8 cellular contexts compared by ENCODE assay signal in genomic region chr5:65624025-65624569, GRCh38. TPM values are rescaled to one million over a fixed set of nuclear protein-coding genes. Genes with fewer than 3 reads are reported as not detected.
DNase-seq lines count a peak whose midpoint lies in the region; ATAC-seq and TF ChIP-seq lines count a peak whose summit lies in the region.

Gene TRIM23 (minus strand): TSS chr5:65624333. CDS start chr5:65624274, 59 bp downstream.

- peak within 1 kb of the TSS; percentile 56 for H3K4me2 ChIP-seq in parathyroid adenoma (ENCODE audit: low read length)

- H3K27ac ChIP-seq in parathyroid adenoma (peak within 1 kb of the TSS; percentile 94), tibial artery (peak within 1 kb of the TSS; percentile 88 to 93)

- H3K36me3 Mint-ChIP-seq in activated naive CD8-positive, alpha-beta T cell: peaks cover 5% of the 10 kb centered on the region

- peak within 1 kb of the TSS; percentile 96 for H2AFZ ChIP-seq in parathyroid adenoma

- H3K27me3 ChIP-seq in parathyroid adenoma (ENCODE audit: control insufficient read depth, insufficient read depth, low read length) (no peaks in the 10 kb centered on the region), tibial artery (no peaks in the 10 kb centered on the region)

- no peaks in the 10 kb centered on the region for H3K9me3 Mint-ChIP-seq in activated naive CD8-positive, alpha-beta T cell (ENCODE audit: low read depth)

- no peaks in the 10 kb centered on the region for H3K36me3 ChIP-seq in parathyroid adenoma (ENCODE audit: control insufficient read depth, insufficient read depth, low read length)
- no peaks in the 10 kb centered on the region for H3K36me3 ChIP-seq in tibial artery

- ATAC-seq in HG02642 (IDR thresholded peaks at IDR 0.05; ENCODE audit: poor library complexity, unreplicated experiment) (peak; percentile 97), Right ventricle myocardium superior (ENCODE audit: poor library complexity) (peak; percentile 98)

- peak within 1 kb of the TSS; percentile 90 for H3K4me3 ChIP-seq in GM12864 (ENCODE audit: low read depth, low read length)
- peak within 1 kb of the TSS; percentile 88 for H3K4me3 ChIP-seq in parathyroid adenoma (ENCODE audit: low read depth, low read length)
- peak within 1 kb of the TSS; percentile 85 to 89 for H3K4me3 ChIP-seq in tibial artery

- H3K9me3 ChIP-seq in parathyroid adenoma (ENCODE audit: control insufficient read depth, low read length) (no peaks in the 10 kb centered on the region), tibial artery (no peaks in the 10 kb centered on the region)

- peak within 1 kb of the TSS; percentile 78 for H3K9ac ChIP-seq in parathyroid adenoma

- H3K4me3 Mint-ChIP-seq in activated naive CD8-positive, alpha-beta T cell: peak within 1 kb of the TSS; percentile 99

- DNase-seq in GM12864 (ENCODE audit: low read depth): peak; percentile 80
- DNase-seq in NCI-H1105 (lab: John Stamatoyannopoulos, UW): peak; percentile 78
- DNase-seq in SKM-1 (lab: John Stamatoyannopoulos, UW; ENCODE audit: unreplicated experiment): peak; percentile 83
- peak; percentile 95 for DNase-seq in Right ventricle myocardium superior
- peak; percentile 93 to 94 for DNase-seq in tibial artery

- H3K79me2 ChIP-seq in parathyroid adenoma: peaks cover 36% of the 10 kb centered on the region

- peaks cover 53% of the 10 kb centered on the region for H3K4me1 Mint-ChIP-seq in activated naive CD8-positive, alpha-beta T cell (ENCODE audit: low read depth)

- H3K27ac Mint-ChIP-seq in activated naive CD8-positive, alpha-beta T cell: peak within 1 kb of the TSS; percentile 100

- intact Hi-C loops in Right ventricle myocardium superior (cut with DNase I) (no loop called here), tibial artery (cut with DNase I; ENCODE audit: low total_unique reads) (loop anchor here (5.0 to 10.0 kb wide), 4 partner anchors 62 to 521 kb away; partner anchors contain the start of genes CENPK, ERBIN, NLN and PPWD1)

- TF ChIP-seq CTCF in GM12864 (IDR thresholded peaks at IDR 0.05; ENCODE audit: low read depth, low read length, missing control alignments) (peak; percentile 20), parathyroid adenoma (IDR thresholded peaks at IDR 0.05) (no peak), tibial artery (IDR thresholded peaks at IDR 0.05) (no peak)

- H3K4me1 ChIP-seq in parathyroid adenoma (peaks cover 12% of the 10 kb centered on the region), tibial artery (peaks cover 0 to 48% (median 34%) of the 10 kb centered on the region in 4 donors)

- H3K27me3 Mint-ChIP-seq in activated naive CD8-positive, alpha-beta T cell: no peaks in the 10 kb centered on the region

RNA-seq across cellular contexts. Expression of gene TRIM23, which starts in this region (rescaled TPM):
- 17.9 TPM for total RNA-seq in Right ventricle myocardium superior

Comparison
In these comparisons a context has a peak if more than half of its experiments do, and no peak if none do; other contexts are left out.
1. Peak in every context shown above with its lines: DNase-seq, ATAC-seq, H3K4me3 ChIP-seq and H3K27ac ChIP-seq.